20 cellular contexts compared by ENCODE assay signal in genomic region chr2:69571189-69571588, GRCh38.
DNase-seq lines count a peak whose midpoint lies in the region; ATAC-seq and TF ChIP-seq lines count a peak whose summit lies in the region.
"Had no signal": no experiment of that assay in that cellular context is flagged by ENCODE, and none has a peak within 500 bp of the region (broad histone marks: within the 10 kb centered on the region; RNA-seq: fewer than 3 reads in every experiment).

No MANE protein-coding gene starts in this region.

- ATAC-seq in stimulated activated naive CD8-positive, alpha-beta T cell treated with anti-CD3 and anti-CD28 coated beads, Interleukin-15, Interleukin-2, amounts not matched to agents 100 U/mL and 50 U/mL, for 24 hours, result no peak
- ATAC-seq: heart right ventricle, left ventricle myocardium superior, SK-N-SH treated with all-trans-retinoic acid at 6 μM for 48 hours had no signal

- POLR2A ChIA-PET in PC-9 (lab: Charles Lee; ENCODE audit: unreplicated experiment), result interaction anchor here (0.7 kb wide), 1 partner anchor 15 kb away, joined by 3 read pairs; no protein-coding TSS in a partner anchor

- no peaks in the 10 kb centered on the region for H3K27me3 Mint-ChIP-seq in stimulated activated naive CD8-positive, alpha-beta T cell treated with anti-CD3 and anti-CD28 coated beads, Interleukin-15, Interleukin-2, amounts not matched to agents 100 ng/mL and 50 ng/mL, for 24 hours
- no peaks in the 10 kb centered on the region for H3K27me3 Mint-ChIP-seq in dendritic cell treated with granulocyte-macrophage colony-stimulating factor and Interleukin-4, amounts not matched to agents 40 ng/mL and 50 ng/mL, for 4 days
- H3K27me3 Mint-ChIP-seq in neural progenitor cell (ENCODE audit: insufficient read depth, low read depth), result peaks cover 2% of the 10 kb centered on the region

- peaks cover 81% of the 10 kb centered on the region for H3K79me2 ChIP-seq in PC-9 (ENCODE audit: low read depth)
- H3K79me2 ChIP-seq in MM.1S (ENCODE audit: low read length), result peaks cover 4% of the 10 kb centered on the region; the same call in 1 of the 2 replicates
- no peaks in the 10 kb centered on the region for H3K79me2 ChIP-seq in neural progenitor cell (ENCODE audit: low read depth)

- no peaks in the 10 kb centered on the region for H3K9me3 Mint-ChIP-seq in stimulated activated naive CD8-positive, alpha-beta T cell treated with anti-CD3 and anti-CD28 coated beads, Interleukin-15, Interleukin-2, amounts not matched to agents 100 ng/mL and 50 ng/mL, for 24 hours
- no peaks in the 10 kb centered on the region for H3K9me3 Mint-ChIP-seq in dendritic cell treated with granulocyte-macrophage colony-stimulating factor and Interleukin-4, amounts not matched to agents 40 ng/mL and 50 ng/mL, for 4 days
- H3K9me3 Mint-ChIP-seq in neural progenitor cell, result no peaks in the 10 kb centered on the region

- peaks cover 42% of the 10 kb centered on the region for H3F3A ChIP-seq in PC-9 (ENCODE audit: insufficient read depth, low read depth)
- H3F3A ChIP-seq in MM.1S (ENCODE audit: insufficient read depth, low read length), result no peaks in the 10 kb centered on the region
- no peaks in the 10 kb centered on the region for H3F3A ChIP-seq in neural progenitor cell (ENCODE audit: low read depth)

- H3K4me1 ChIP-seq in PC-9 (replicated peaks; ENCODE audit: insufficient read depth), result peaks cover 60% of the 10 kb centered on the region
- H3K4me1 ChIP-seq in MM.1S (ENCODE audit: low read length), result no peaks in the 10 kb centered on the region
- peaks cover 10% of the 10 kb centered on the region for H3K4me1 ChIP-seq in neural progenitor cell

- H3K27me3 ChIP-seq in PC-9 (ENCODE audit: insufficient read depth, low read depth) (no peaks in the 10 kb centered on the region), MM.1S (replicated peaks; ENCODE audit: insufficient read depth, low read length) (no peaks in the 10 kb centered on the region), neural progenitor cell (no peaks in the 10 kb centered on the region)
- H3K27me3 ChIP-seq: body of pancreas, heart right ventricle had no signal

- H3K9me3 ChIP-seq in PC-9 (ENCODE audit: insufficient read depth, low read depth) (no peaks in the 10 kb centered on the region), MM.1S (replicated peaks; ENCODE audit: insufficient read depth, low read length) (no peaks in the 10 kb centered on the region), neural progenitor cell (ENCODE audit: low read depth) (no peaks in the 10 kb centered on the region)
- H3K9me3 ChIP-seq: body of pancreas, heart right ventricle had no signal

- H3K9me2 ChIP-seq in PC-9 (ENCODE audit: insufficient read depth) (no peaks in the 10 kb centered on the region; the same call in 1 of the 2 replicates), MM.1S (replicated peaks; ENCODE audit: insufficient read depth, low read length) (no peaks in the 10 kb centered on the region)

- H3K36me3 Mint-ChIP-seq in stimulated activated naive CD8-positive, alpha-beta T cell treated with anti-CD3 and anti-CD28 coated beads, Interleukin-15, Interleukin-2, amounts not matched to agents 100 ng/mL and 50 ng/mL, for 24 hours (ENCODE audit: low read depth), result peaks cover 3% of the 10 kb centered on the region
- peaks cover 5% of the 10 kb centered on the region for H3K36me3 Mint-ChIP-seq in dendritic cell treated with granulocyte-macrophage colony-stimulating factor and Interleukin-4, amounts not matched to agents 40 ng/mL and 50 ng/mL, for 4 days (ENCODE audit: low read depth)
- peaks cover 4% of the 10 kb centered on the region for H3K36me3 Mint-ChIP-seq in neural progenitor cell

- no peaks in the 10 kb centered on the region for H4K20me1 ChIP-seq in PC-9 (ENCODE audit: insufficient read depth)
- H4K20me1 ChIP-seq in MM.1S (ENCODE audit: insufficient read depth, low read length), result no peaks in the 10 kb centered on the region
- no peaks in the 10 kb centered on the region for H4K20me1 ChIP-seq in neural progenitor cell (ENCODE audit: low read depth)

- intact Hi-C loops in PC-9 (cut with micrococcal nuclease; ENCODE audit: unreplicated experiment), result no loop called here
- intact Hi-C loops in dendritic cell treated with granulocyte-macrophage colony-stimulating factor and Interleukin-4, amounts not matched to agents 40 ng/mL and 50 ng/mL, for 4 days (cut with micrococcal nuclease), result no loop called here

- H3K4me2 ChIP-seq in PC-9 (0 out of 2 replicates have a peak overlapping the region, but pooled peaks have one; percentile 20), MM.1S (ENCODE audit: low read depth, low read length) (no peak overlapping the region), neural progenitor cell (no peak overlapping the region)

- H3K27ac Mint-ChIP-seq in stimulated activated naive CD8-positive, alpha-beta T cell treated with anti-CD3 and anti-CD28 coated beads, Interleukin-15, Interleukin-2, amounts not matched to agents 100 ng/mL and 50 ng/mL, for 24 hours, result peak overlapping the region; percentile 83
- peak overlapping the region; percentile 47 for H3K27ac Mint-ChIP-seq in dendritic cell treated with granulocyte-macrophage colony-stimulating factor and Interleukin-4, amounts not matched to agents 40 ng/mL and 50 ng/mL, for 4 days
- H3K27ac Mint-ChIP-seq in neural progenitor cell, result no peak overlapping the region

- CTCF ChIA-PET in PC-9 (lab: Charles Lee), result no interaction called here

- H3K4me3 ChIP-seq in PC-9, result no peak overlapping the region
- no peak overlapping the region for H3K4me3 ChIP-seq in MM.1S (ENCODE audit: low read length)
- no peak overlapping the region for H3K4me3 ChIP-seq in neural progenitor cell
- H3K4me3 ChIP-seq: body of pancreas, heart right ventricle had no signal

- BruUV-seq in PC-9 (replicated peaks; lab: Mats Ljungman, UMichigan), result no TSS peak

- no peak for DNase-seq in stimulated activated naive CD8-positive, alpha-beta T cell treated with anti-CD3 and anti-CD28 coated beads, Interleukin-15, Interleukin-2, amounts not matched to agents 100 U/mL and 50 U/mL, for 24 hours
- DNase-seq in PC-9, result no peak
- DNase-seq in MM.1S, result no peak
- DNase-seq in putamen (ENCODE audit: low spot score), result no peak
- DNase-seq in neural progenitor cell (ENCODE audit: low spot score), result no peak
- DNase-seq: activated CD4-positive, alpha-beta T cell treated with anti-CD3 and anti-CD28 coated beads for 48 hours; activated CD8-positive, alpha-beta memory T cell treated with anti-CD3 and anti-CD28 coated beads, Interleukin-2, amount 50 U/mL, for 48 hours; activated naive CD4-positive, alpha-beta T cell treated with anti-CD3 and anti-CD28 coated beads, Interleukin-2, amount 50 U/mL, for 16 hours; body of pancreas; cortex of kidney; heart right ventricle; left ventricle myocardium superior; NCI-H1436; NCI-H526; stimulated activated naive CD4-positive, alpha-beta T cell treated with Interleukin-2 at 50 U/mL for 16 hours; trophoblast cell had no signal

- H3K4me3 Mint-ChIP-seq in stimulated activated naive CD8-positive, alpha-beta T cell treated with anti-CD3 and anti-CD28 coated beads, Interleukin-15, Interleukin-2, amounts not matched to agents 100 ng/mL and 50 ng/mL, for 24 hours, result no peak overlapping the region
- H3K4me3 Mint-ChIP-seq in dendritic cell treated with granulocyte-macrophage colony-stimulating factor and Interleukin-4, amounts not matched to agents 40 ng/mL and 50 ng/mL, for 4 days, result no peak overlapping the region
- no peak overlapping the region for H3K4me3 Mint-ChIP-seq in neural progenitor cell

- no peak overlapping the region for H3K9ac ChIP-seq in MM.1S (ENCODE audit: low read length)
- no peak overlapping the region for H3K9ac ChIP-seq in neural progenitor cell

- peaks cover 78% of the 10 kb centered on the region for H3K4me1 Mint-ChIP-seq in stimulated activated naive CD8-positive, alpha-beta T cell treated with anti-CD3 and anti-CD28 coated beads, Interleukin-15, Interleukin-2, amounts not matched to agents 100 ng/mL and 50 ng/mL, for 24 hours (ENCODE audit: low read depth)
- H3K4me1 Mint-ChIP-seq in dendritic cell treated with granulocyte-macrophage colony-stimulating factor and Interleukin-4, amounts not matched to agents 40 ng/mL and 50 ng/mL, for 4 days (ENCODE audit: low read depth), result peaks cover 70% of the 10 kb centered on the region
- H3K4me1 Mint-ChIP-seq in neural progenitor cell, result peaks cover 9% of the 10 kb centered on the region

- H3K27ac ChIP-seq in PC-9, result peak overlapping the region; percentile 19; the same call in 1 of the 2 replicates
- H3K27ac ChIP-seq in MM.1S (ENCODE audit: low read length), result no peak overlapping the region
- no peak overlapping the region for H3K27ac ChIP-seq in neural progenitor cell
- H3K27ac ChIP-seq: RWPE1 had no signal

- no peaks in the 10 kb centered on the region for H3K36me3 ChIP-seq in PC-9 (ENCODE audit: low read depth)
- H3K36me3 ChIP-seq in MM.1S (replicated peaks; ENCODE audit: insufficient read depth, low read length), result no peaks in the 10 kb centered on the region
- H3K36me3 ChIP-seq in neural progenitor cell, result no peaks in the 10 kb centered on the region
- H3K36me3 ChIP-seq: heart right ventricle had no signal

- no peak overlapping the region for H2AFZ ChIP-seq in PC-9
- H2AFZ ChIP-seq in MM.1S (ENCODE audit: low read length), result no peak overlapping the region
- no peak overlapping the region for H2AFZ ChIP-seq in neural progenitor cell (replicated peaks)

- TF ChIP-seq CTCF in PC-9 (conservative IDR thresholded peaks at IDR 0.05) (no peak), MM.1S (IDR thresholded peaks at IDR 0.05; ENCODE audit: low read length) (no peak), neural progenitor cell (IDR thresholded peaks at IDR 0.05) (no peak)
